Comparison of ENCODE assay signal across 19 cellular contexts in the genomic region with DNA sequence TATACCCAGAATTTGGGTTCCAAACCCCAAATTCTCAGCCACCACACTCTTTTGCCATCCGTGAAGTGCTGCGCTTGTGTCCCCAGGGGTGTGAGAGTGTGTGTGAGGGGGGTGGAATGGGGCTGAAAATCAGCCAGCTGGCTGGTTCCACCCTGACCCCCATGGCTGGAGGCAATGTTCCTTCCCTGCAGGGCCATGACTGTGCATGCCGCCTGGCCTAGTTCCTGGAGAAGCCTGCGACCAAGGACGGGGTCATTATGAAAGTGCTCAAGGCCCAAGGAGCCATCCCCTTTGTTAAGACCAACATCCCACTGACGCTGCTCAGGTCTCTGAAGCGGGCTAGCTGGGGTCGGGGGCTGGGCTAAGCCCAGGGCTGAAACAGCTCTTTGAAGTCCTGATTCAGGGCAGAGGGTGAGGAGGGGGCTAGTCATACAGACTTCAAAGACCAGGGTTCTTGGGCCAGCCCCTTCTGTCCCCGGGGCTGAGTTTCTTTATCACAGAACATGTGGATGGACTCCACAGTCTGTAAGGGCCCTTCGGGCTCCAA. TPM values are rescaled to one million over a fixed set of nuclear protein-coding genes. Genes with fewer than 3 reads are reported as not detected.
DNase-seq lines count a peak whose midpoint lies in the region; ATAC-seq and TF ChIP-seq lines count a peak whose summit lies in the region.
"Had no signal": no experiment of that assay in that cellular context is flagged by ENCODE, and none has a peak within 500 bp of the region (broad histone marks: within the 10 kb centered on the region; RNA-seq: fewer than 3 reads in every experiment).

No MANE protein-coding gene starts in this region.

- DNase-seq in GM23338 (ENCODE audit: low spot score) = no peak
- DNase-seq in WTC11 (ENCODE audit: low spot score) = no peak
- DNase-seq in neural crest cell (ENCODE audit: low read depth, low spot score) = no peak
- DNase-seq in CD8-positive, alpha-beta T cell = no peak
- DNase-seq in effector memory CD8-positive, alpha-beta T cell = no peak
- no peak for DNase-seq in mesenchymal stem cell
- DNase-seq: C1 segment of cervical spinal cord; Caco-2; CD4-positive, alpha-beta memory T cell; DMS 273 treated with DMSO at 0.1 percent for 48 hours; DMS79; EL; GF-D8; GOT3; H7; HCEC 1CT had no signal

- H3K36me3 Mint-ChIP-seq in GM23338 (ENCODE audit: low read depth) (no peaks in the 10 kb centered on the region; the same call in 2 of the 3 replicates), WTC11 (no peaks in the 10 kb centered on the region), neural crest cell (ENCODE audit: low read depth) (no peaks in the 10 kb centered on the region)
- H3K36me3 Mint-ChIP-seq in CD8-positive, alpha-beta T cell = no peaks in the 10 kb centered on the region
- H3K36me3 Mint-ChIP-seq in effector memory CD8-positive, alpha-beta T cell (ENCODE audit: insufficient read depth) = peaks cover 24% of the 10 kb centered on the region

- H3K9me3 ChIP-seq in CD8-positive, alpha-beta T cell (ENCODE audit: low read length) = no peaks in the 10 kb centered on the region
- H3K9me3 ChIP-seq in mesenchymal stem cell (ENCODE audit: control insufficient read depth, low read length) = no peaks in the 10 kb centered on the region
- H3K9me3 ChIP-seq: Caco-2 had no signal

- peak; percentile 64 for ATAC-seq in GM23338
- ATAC-seq in WTC11 = peak; percentile 35
- no peak for ATAC-seq in CD8-positive, alpha-beta T cell
- no peak for ATAC-seq in effector memory CD8-positive, alpha-beta T cell (replicated peaks)

- H3K23ac ChIP-seq in mesenchymal stem cell (ENCODE audit: low read length in 2 of 2) = no peak overlapping the region

- POLR2A ChIA-PET in WTC11 (lab: Charles Lee) = no interaction called here
- POLR2A ChIA-PET in CD8-positive, alpha-beta T cell (lab: Charles Lee) = no interaction called here

- no peak overlapping the region for H4K8ac ChIP-seq in mesenchymal stem cell (ENCODE audit: low read length)

- WGBS in mesenchymal stem cell = 68% methylated on average over 10 of the region's 10 CpGs

- no peak overlapping the region for H3K14ac ChIP-seq in mesenchymal stem cell (ENCODE audit: low read length in 2 of 2)

- no peaks in the 10 kb centered on the region; the same call in 2 of the 3 replicates for H3K9me3 Mint-ChIP-seq in GM23338
- no peaks in the 10 kb centered on the region for H3K9me3 Mint-ChIP-seq in WTC11
- peaks cover 3% of the 10 kb centered on the region for H3K9me3 Mint-ChIP-seq in neural crest cell
- no peaks in the 10 kb centered on the region for H3K9me3 Mint-ChIP-seq in CD8-positive, alpha-beta T cell
- no peaks in the 10 kb centered on the region for H3K9me3 Mint-ChIP-seq in effector memory CD8-positive, alpha-beta T cell
- H3K9me3 Mint-ChIP-seq: CD4-positive, alpha-beta memory T cell had no signal

- H2BK12ac ChIP-seq in mesenchymal stem cell (ENCODE audit: low read length in 2 of 2) = no peak overlapping the region

- TF ChIP-seq CTCF in GM23338 (conservative IDR thresholded peaks at IDR 0.05; ENCODE audit: low read depth in 2 of 2) (no peak), WTC11 (IDR thresholded peaks at IDR 0.05) (no peak), neural crest cell (conservative IDR thresholded peaks at IDR 0.05) (no peak)
- TF ChIP-seq CTCF in CD8-positive, alpha-beta T cell (IDR thresholded peaks at IDR 0.05) = no peak

- no peaks in the 10 kb centered on the region for H3K79me2 ChIP-seq in GM23338 (replicated peaks; ENCODE audit: insufficient read depth)

- H3K4me1 ChIP-seq in GM23338 (ENCODE audit: insufficient read depth) = no peaks in the 10 kb centered on the region
- H3K4me1 ChIP-seq in CD8-positive, alpha-beta T cell (ENCODE audit: insufficient read depth, low read length) = no peaks in the 10 kb centered on the region
- H3K4me1 ChIP-seq in mesenchymal stem cell (ENCODE audit: control insufficient read depth, insufficient read depth, low read depth, low read length) = no peaks in the 10 kb centered on the region
- H3K4me1 ChIP-seq: Caco-2 had no signal

- no peak overlapping the region for H3K18ac ChIP-seq in mesenchymal stem cell (ENCODE audit: low read depth in 1 of 2, low read length in 2 of 2)

- no peak overlapping the region for H2BK120ac ChIP-seq in mesenchymal stem cell (ENCODE audit: low read depth, low read length)

- H3K27ac ChIP-seq in GM23338 (ENCODE audit: low read depth) = no peak overlapping the region
- H3K27ac ChIP-seq in CD8-positive, alpha-beta T cell (ENCODE audit: low read depth, low read length) = no peak overlapping the region
- H3K27ac ChIP-seq in mesenchymal stem cell (ENCODE audit: low read length, poor library complexity, severe bottlenecking) = no peak overlapping the region

- no peak overlapping the region for H2BK5ac ChIP-seq in mesenchymal stem cell (ENCODE audit: low read depth, low read length, poor library complexity, severe bottlenecking)

- H3K27me3 Mint-ChIP-seq in GM23338 (ENCODE audit: insufficient read depth, low read depth, poor library complexity) (peaks cover 7% of the 10 kb centered on the region), WTC11 (ENCODE audit: low read depth) (peaks cover 15% of the 10 kb centered on the region), neural crest cell (ENCODE audit: low read depth) (peaks cover 8% of the 10 kb centered on the region)
- peaks cover 9% of the 10 kb centered on the region for H3K27me3 Mint-ChIP-seq in CD8-positive, alpha-beta T cell (ENCODE audit: low read depth)
- peaks cover 7 to 22% of the 10 kb centered on the region in 2 donors for H3K27me3 Mint-ChIP-seq in effector memory CD8-positive, alpha-beta T cell

- H3K79me1 ChIP-seq in mesenchymal stem cell (replicated peaks; ENCODE audit: low read length, poor library complexity, severe bottlenecking) = no peaks in the 10 kb centered on the region

- H3K27ac Mint-ChIP-seq in GM23338 (no peak overlapping the region), WTC11 (no peak overlapping the region), neural crest cell (ENCODE audit: unreplicated experiment) (peak overlapping the region; percentile 39)
- H3K27ac Mint-ChIP-seq in CD8-positive, alpha-beta T cell = no peak overlapping the region
- H3K27ac Mint-ChIP-seq in effector memory CD8-positive, alpha-beta T cell = no peak overlapping the region

- H3K36me3 ChIP-seq in GM23338 (ENCODE audit: insufficient read depth) (no peaks in the 10 kb centered on the region), mesenchymal stem cell (ENCODE audit: control insufficient read depth in 1 of 2, insufficient read depth in 2 of 2, low read depth in 1 of 2, low read length in 2 of 2) (no peaks in the 10 kb centered on the region)
- H3K36me3 ChIP-seq in CD8-positive, alpha-beta T cell (ENCODE audit: insufficient read depth, low read length) = no peaks in the 10 kb centered on the region

- no peak overlapping the region for H3K4me3 Mint-ChIP-seq in GM23338
- no peak overlapping the region for H3K4me3 Mint-ChIP-seq in WTC11
- no peak overlapping the region for H3K4me3 Mint-ChIP-seq in neural crest cell
- no peak overlapping the region for H3K4me3 Mint-ChIP-seq in CD8-positive, alpha-beta T cell
- no peak overlapping the region for H3K4me3 Mint-ChIP-seq in effector memory CD8-positive, alpha-beta T cell
- H3K4me3 Mint-ChIP-seq: CD4-positive, alpha-beta memory T cell had no signal

- no peak overlapping the region for H3K4ac ChIP-seq in mesenchymal stem cell (ENCODE audit: low read depth in 1 of 2, low read length in 2 of 2)

- CTCF ChIA-PET in WTC11 (lab: Charles Lee) = interaction anchor here (0.9 to 3.0 kb wide), 5 partner anchors 9 to 115 kb away, joined by 3 to 21 read pairs (median 7); no protein-coding TSS in a partner anchor
- CTCF ChIA-PET in CD8-positive, alpha-beta T cell (lab: Charles Lee) = interaction anchor here (1.0 to 3.8 kb wide), 4 partner anchors 9 to 94 kb away, joined by 3 to 14 read pairs (median 4); no protein-coding TSS in a partner anchor

- no peaks in the 10 kb centered on the region for H3F3A ChIP-seq in GM23338 (replicated peaks; ENCODE audit: low read depth)

- H2BK15ac ChIP-seq in mesenchymal stem cell (ENCODE audit: low read depth, poor library complexity, severe bottlenecking) = no peak overlapping the region

- H3K4me3 ChIP-seq in GM23338 = no peak overlapping the region
- no peak overlapping the region for H3K4me3 ChIP-seq in CD8-positive, alpha-beta T cell (ENCODE audit: low read depth, low read length)
- no peak overlapping the region for H3K4me3 ChIP-seq in mesenchymal stem cell (ENCODE audit: insufficient read depth in 1 of 2, low read depth in 1 of 2, low read length in 2 of 2)

- no peak overlapping the region for H3K4me2 ChIP-seq in GM23338
- H3K4me2 ChIP-seq in mesenchymal stem cell (ENCODE audit: low read length, poor library complexity, severe bottlenecking) = no peak overlapping the region

- intact Hi-C loops in CD8-positive, alpha-beta T cell (cut with DNase I, micrococcal nuclease) = no loop called here

- H3K27me3 ChIP-seq in GM23338 (ENCODE audit: insufficient read depth) (no peaks in the 10 kb centered on the region), mesenchymal stem cell (ENCODE audit: control insufficient read depth in 1 of 2, insufficient read depth in 1 of 2, low read length in 2 of 2) (peaks cover 54 to 89% of the 10 kb centered on the region in 2 experiments)
- no peaks in the 10 kb centered on the region for H3K27me3 ChIP-seq in CD8-positive, alpha-beta T cell (ENCODE audit: insufficient read depth, low read length)

- H3K4me1 Mint-ChIP-seq in GM23338 (peaks cover 5% of the 10 kb centered on the region), WTC11 (no peaks in the 10 kb centered on the region), neural crest cell (peaks cover 6% of the 10 kb centered on the region)
- no peaks in the 10 kb centered on the region for H3K4me1 Mint-ChIP-seq in CD8-positive, alpha-beta T cell (ENCODE audit: low read depth)
- peaks cover 0 to 2% of the 10 kb centered on the region in 2 donors for H3K4me1 Mint-ChIP-seq in effector memory CD8-positive, alpha-beta T cell (ENCODE audit: low read depth in 2 of 2)
- H3K4me1 Mint-ChIP-seq: CD4-positive, alpha-beta memory T cell had no signal

- no peaks in the 10 kb centered on the region for H4K20me1 ChIP-seq in GM23338 (replicated peaks; ENCODE audit: insufficient read depth)

- no peak overlapping the region for H4K91ac ChIP-seq in mesenchymal stem cell (ENCODE audit: low read length)

- H3K9ac ChIP-seq in mesenchymal stem cell (ENCODE audit: low read length) = no peak overlapping the region

- H3K9me2 ChIP-seq in GM23338 (ENCODE audit: insufficient read depth) = no peaks in the 10 kb centered on the region

- H2AK5ac ChIP-seq in mesenchymal stem cell (ENCODE audit: low read length, severe bottlenecking) = no peak overlapping the region

- H2AFZ ChIP-seq in GM23338 (no peak overlapping the region), mesenchymal stem cell (ENCODE audit: low read depth, low read length) (no peak overlapping the region)

RNA-seq across cellular contexts. Expression of a gene that starts 38.7 kb away (rescaled TPM):
- 17.9 and 24.0 TPM in 2 replicates for total RNA-seq in GM23338 (2014; rRNA removed; shearing (Covaris generic))
- 10.7 and 12.3 TPM in 2 replicates for polyA plus RNA-seq in GM23338 (2016; fragmentation: Nextera tagmentation; extraction: Ambion mirVana)
- total RNA-seq in WTC11 (2021) (26.4 to 38.6 TPM (median 28.1 TPM) in 3 replicates), neural crest cell (16.2 and 17.4 TPM in 2 replicates)
- 1 to 10 TPM; 6.1 to 6.5 TPM for total RNA-seq in CD8-positive, alpha-beta T cell
- 0.48 TPM for polyA plus RNA-seq in mesenchymal stem cell (2013, experiment 1 of 2)
- polyA plus RNA-seq in mesenchymal stem cell (2013, experiment 2 of 2) = 0.58 TPM
- total RNA-seq: A172, G401 had no signal

RNA-seq across cellular contexts. Expression of a gene that starts 56.8 kb away (rescaled TPM):
- not detected in 2 replicates for total RNA-seq in GM23338 (2014; rRNA removed; shearing (Covaris generic))
- 0.11 TPM in 1 of 2 replicates, not detected in the other for polyA plus RNA-seq in GM23338 (2016; fragmentation: Nextera tagmentation; extraction: Ambion mirVana)
- total RNA-seq in WTC11 (2021) = 1.7 to 3.7 TPM (median 1.8 TPM) in 3 replicates
- not detected in 2 replicates for total RNA-seq in neural crest cell
- not detected for total RNA-seq in CD8-positive, alpha-beta T cell
- not detected for polyA plus RNA-seq in mesenchymal stem cell (2013, experiment 1 of 2)
- not detected for polyA plus RNA-seq in mesenchymal stem cell (2013, experiment 2 of 2)
- total RNA-seq: CD4-positive, alpha-beta memory T cell had no signal
- polyA plus RNA-seq: BJ; CD4-positive, alpha-beta memory T cell had no signal

Comparison
In these comparisons a context has a peak if more than half of its experiments do, and no peak if none do; other contexts are left out.
1. ATAC-seq: peak in GM23338 (single experiment) and WTC11 (single experiment); none in CD8-positive, alpha-beta T cell (single experiment) and effector memory CD8-positive, alpha-beta T cell (single experiment).